8 cellular contexts compared by ENCODE assay signal in genomic region chr1:65260851-65261473, GRCh38. TPM values are rescaled to one million over a fixed set of nuclear protein-coding genes. Genes with fewer than 3 reads are reported as not detected.
A peak's percentile ranks its signal among the peaks of the same experiment; 100 is the strongest.
DNase-seq lines count a peak whose midpoint lies in the region.

No MANE protein-coding gene starts in this region.

- CTCF ChIA-PET in activated naive CD4-positive, alpha-beta T cell treated with anti-CD3 and anti-CD28 coated beads for 36 hours (lab: Charles Lee): interaction anchor here (0.5 to 1.2 kb wide), 3 partner anchors 14 to 45 kb away, joined by 5 to 11 read pairs (median 6); no protein-coding TSS in a partner anchor

- intact Hi-C loops in activated naive CD4-positive, alpha-beta T cell treated with anti-CD3 and anti-CD28 coated beads for 36 hours (cut with micrococcal nuclease): loop anchor here (1.0 to 10.0 kb wide), 3 partner anchors 46 to 551 kb away; partner anchors contain the start of gene JAK1

- H3K27me3 Mint-ChIP-seq in activated naive CD4-positive, alpha-beta T cell treated with anti-CD3 and anti-CD28 coated beads for 36 hours (ENCODE audit: low read depth): peaks cover 9% of the 10 kb centered on the region

- H3K9me3 Mint-ChIP-seq in activated naive CD4-positive, alpha-beta T cell treated with anti-CD3 and anti-CD28 coated beads for 36 hours: no peaks in the 10 kb centered on the region

- H3K36me3 Mint-ChIP-seq in activated naive CD4-positive, alpha-beta T cell treated with anti-CD3 and anti-CD28 coated beads for 36 hours (ENCODE audit: low read depth): no peaks in the 10 kb centered on the region

- peak overlapping the region; percentile 51 for H3K27ac Mint-ChIP-seq in activated naive CD4-positive, alpha-beta T cell treated with anti-CD3 and anti-CD28 coated beads for 36 hours

- peaks cover 29% of the 10 kb centered on the region for H3K4me1 Mint-ChIP-seq in activated naive CD4-positive, alpha-beta T cell treated with anti-CD3 and anti-CD28 coated beads for 36 hours (ENCODE audit: low read depth)

- H3K4me3 Mint-ChIP-seq in activated naive CD4-positive, alpha-beta T cell treated with anti-CD3 and anti-CD28 coated beads for 36 hours: no peak overlapping the region

- peak; percentile 48 for DNase-seq in activated naive CD4-positive, alpha-beta T cell treated with anti-CD3 and anti-CD28 coated beads for 36 hours
- no peak for DNase-seq in activated naive CD4-positive, alpha-beta T cell treated with Interleukin-2 at 50 U/mL for 16 hours
- DNase-seq in LoVo (ENCODE audit: low spot score) (peak; percentile 24), epidermal melanocyte (ENCODE audit: insufficient read length, low spot score) (peak; percentile 78), superior temporal gyrus (ENCODE audit: extremely low spot score) (peak; percentile 87), NCI-H345 (lab: John Stamatoyannopoulos, UW) (no peak), cerebellar cortex (ENCODE audit: low spot score) (no peak)
- DNase-seq in stimulated activated CD4-positive, alpha-beta T cell treated with anti-CD3 and anti-CD28 coated beads, Interleukin-2, amount 100 ng/mL, for 48 hours: no peak

RNA-seq across cellular contexts. Expression of gene DNAJC6, which starts 48.4 kb away (rescaled TPM):
- 1 to 10 TPM; 2.0 to 2.6 TPM for total RNA-seq in activated naive CD4-positive, alpha-beta T cell treated with anti-CD3 and anti-CD28 coated beads for 36 hours

Comparison
In these comparisons a context has a peak if more than half of its experiments do, and no peak if none do; other contexts are left out.
1. DNase-seq: peak in activated naive CD4-positive, alpha-beta T cell treated with anti-CD3 and anti-CD28 coated beads for 36 hours (single experiment), LoVo (single experiment), epidermal melanocyte (single experiment) and superior temporal gyrus (single experiment); none in activated naive CD4-positive, alpha-beta T cell treated with Interleukin-2 at 50 U/mL for 16 hours (single experiment), NCI-H345 (single experiment), stimulated activated CD4-positive, alpha-beta T cell treated with anti-CD3 and anti-CD28 coated beads, Interleukin-2, amount 100 ng/mL, for 48 hours (0 of 2) and cerebellar cortex (single experiment).